ENCODE assay signal across 1 cellular context in the genomic region with DNA sequence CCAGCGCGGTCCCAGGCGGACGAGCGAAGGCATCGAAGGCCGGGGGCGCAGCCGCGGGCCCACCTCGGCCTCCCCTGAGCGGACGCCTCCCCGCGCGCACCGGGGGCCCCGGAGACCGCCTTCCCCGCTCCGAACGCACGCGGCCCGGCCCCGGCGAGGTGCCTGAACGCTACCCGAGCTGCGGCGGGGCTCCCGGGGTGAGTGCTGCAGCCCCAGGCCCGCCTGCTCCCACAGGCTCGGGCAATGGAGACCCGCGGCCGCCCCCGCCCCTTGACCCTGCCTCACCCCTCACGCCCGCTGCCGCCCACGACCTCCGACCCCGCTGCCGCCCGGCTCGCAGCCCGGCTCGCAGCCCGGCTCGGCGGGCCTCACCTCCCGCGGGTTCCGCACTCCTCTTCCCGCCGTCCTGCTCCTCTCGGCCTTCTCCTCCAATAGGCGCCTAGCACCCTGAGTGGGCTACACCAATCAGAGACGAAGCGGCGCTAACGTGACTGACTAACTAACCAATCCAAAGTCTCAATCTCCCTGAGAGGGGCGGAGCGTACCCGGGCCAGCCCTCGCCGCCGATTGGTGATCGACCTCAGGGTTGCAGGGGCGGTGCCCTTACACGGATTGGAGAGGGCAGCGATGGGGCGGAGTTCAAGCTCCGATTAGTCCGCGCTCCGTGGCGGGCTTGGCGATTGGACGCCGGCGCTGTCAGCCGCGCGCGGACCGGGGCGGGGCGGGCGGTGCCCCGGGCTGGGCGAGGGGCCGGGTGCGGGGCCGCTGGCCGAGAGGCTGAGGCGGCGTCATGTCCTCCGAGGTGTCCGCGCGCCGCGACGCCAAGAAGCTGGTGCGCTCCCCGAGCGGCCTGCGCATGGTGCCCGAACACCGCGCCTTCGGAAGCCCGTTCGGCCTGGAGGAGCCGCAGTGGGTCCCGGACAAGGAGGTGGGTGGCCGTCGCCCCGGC.
TF ChIP-seq lines count a peak whose summit lies in the region.

TSS of gene XRCC3 (minus strand) at position 400 of the 949 bp plus-strand sequence. CDS start 4,364 bp downstream, outside the sequence.
TSS of gene ZFYVE21 (plus strand) at position 759 of the 949 bp plus-strand sequence. CDS start at position 791, 32 bp downstream.

TF ChIP-seq in K562, 482 proteins besides CTCF, POLR2A, EP300 and RAD21 (continued from another document and continues in another):
- TF ChIP-seq, protein P1, sequence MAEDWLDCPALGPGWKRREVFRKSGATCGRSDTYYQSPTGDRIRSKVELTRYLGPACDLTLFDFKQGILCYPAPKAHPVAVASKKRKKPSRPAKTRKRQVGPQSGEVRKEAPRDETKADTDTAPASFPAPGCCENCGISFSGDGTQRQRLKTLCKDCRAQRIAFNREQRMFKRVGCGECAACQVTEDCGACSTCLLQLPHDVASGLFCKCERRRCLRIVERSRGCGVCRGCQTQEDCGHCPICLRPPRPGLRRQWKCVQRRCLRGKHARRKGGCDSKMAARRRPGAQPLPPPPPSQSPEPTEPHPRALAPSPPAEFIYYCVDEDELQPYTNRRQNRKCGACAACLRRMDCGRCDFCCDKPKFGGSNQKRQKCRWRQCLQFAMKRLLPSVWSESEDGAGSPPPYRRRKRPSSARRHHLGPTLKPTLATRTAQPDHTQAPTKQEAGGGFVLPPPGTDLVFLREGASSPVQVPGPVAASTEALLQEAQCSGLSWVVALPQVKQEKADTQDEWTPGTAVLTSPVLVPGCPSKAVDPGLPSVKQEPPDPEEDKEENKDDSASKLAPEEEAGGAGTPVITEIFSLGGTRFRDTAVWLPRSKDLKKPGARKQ (CRISPR knock-in tag; IDR thresholded peaks at IDR 0.05) = no peak
- TF ChIP-seq MTA3 (IDR thresholded peaks at IDR 0.05; ENCODE audit: borderline replicate concordance) = peak; percentile 58; the same call in 1 of the 2 replicates
- TF ChIP-seq DPF2 (IDR thresholded peaks at IDR 0.05) = no peak
- TF ChIP-seq ETV1 (tag; conservative IDR thresholded peaks at IDR 0.05; ENCODE audit: low read depth) = no peak
- no peak for TF ChIP-seq ZNF232 (CRISPR knock-in tag; IDR thresholded peaks at IDR 0.05)
- TF ChIP-seq KLF1 (tag; IDR thresholded peaks at IDR 0.05) = 0 out of 2 replicates have a peak, but pooled peaks have one; percentile 30
- TF ChIP-seq, protein P2, sequence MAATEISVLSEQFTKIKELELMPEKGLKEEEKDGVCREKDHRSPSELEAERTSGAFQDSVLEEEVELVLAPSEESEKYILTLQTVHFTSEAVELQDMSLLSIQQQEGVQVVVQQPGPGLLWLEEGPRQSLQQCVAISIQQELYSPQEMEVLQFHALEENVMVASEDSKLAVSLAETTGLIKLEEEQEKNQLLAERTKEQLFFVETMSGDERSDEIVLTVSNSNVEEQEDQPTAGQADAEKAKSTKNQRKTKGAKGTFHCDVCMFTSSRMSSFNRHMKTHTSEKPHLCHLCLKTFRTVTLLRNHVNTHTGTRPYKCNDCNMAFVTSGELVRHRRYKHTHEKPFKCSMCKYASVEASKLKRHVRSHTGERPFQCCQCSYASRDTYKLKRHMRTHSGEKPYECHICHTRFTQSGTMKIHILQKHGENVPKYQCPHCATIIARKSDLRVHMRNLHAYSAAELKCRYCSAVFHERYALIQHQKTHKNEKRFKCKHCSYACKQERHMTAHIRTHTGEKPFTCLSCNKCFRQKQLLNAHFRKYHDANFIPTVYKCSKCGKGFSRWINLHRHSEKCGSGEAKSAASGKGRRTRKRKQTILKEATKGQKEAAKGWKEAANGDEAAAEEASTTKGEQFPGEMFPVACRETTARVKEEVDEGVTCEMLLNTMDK (IDR thresholded peaks at IDR 0.05; ENCODE audit: borderline replicate concordance, insufficient read depth, low read depth, low read length, poor library complexity, severe bottlenecking) = no peak
- TF ChIP-seq PRPF4 (IDR thresholded peaks at IDR 0.05; ENCODE audit: insufficient read depth, low read depth, low read length, poor library complexity, severe bottlenecking) = no peak
- TF ChIP-seq ZNF717 (CRISPR knock-in tag; IDR thresholded peaks at IDR 0.05) = no peak
- TF ChIP-seq, protein P3, sequence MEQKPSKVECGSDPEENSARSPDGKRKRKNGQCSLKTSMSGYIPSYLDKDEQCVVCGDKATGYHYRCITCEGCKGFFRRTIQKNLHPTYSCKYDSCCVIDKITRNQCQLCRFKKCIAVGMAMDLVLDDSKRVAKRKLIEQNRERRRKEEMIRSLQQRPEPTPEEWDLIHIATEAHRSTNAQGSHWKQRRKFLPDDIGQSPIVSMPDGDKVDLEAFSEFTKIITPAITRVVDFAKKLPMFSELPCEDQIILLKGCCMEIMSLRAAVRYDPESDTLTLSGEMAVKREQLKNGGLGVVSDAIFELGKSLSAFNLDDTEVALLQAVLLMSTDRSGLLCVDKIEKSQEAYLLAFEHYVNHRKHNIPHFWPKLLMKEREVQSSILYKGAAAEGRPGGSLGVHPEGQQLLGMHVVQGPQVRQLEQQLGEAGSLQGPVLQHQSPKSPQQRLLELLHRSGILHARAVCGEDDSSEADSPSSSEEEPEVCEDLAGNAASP (IDR thresholded peaks at IDR 0.05) = no peak
- no peak for TF ChIP-seq FOXM1 (IDR thresholded peaks at IDR 0.05; ENCODE audit: low read depth)
- no peak for TF ChIP-seq FOXM1 (CRISPR knock-in tag; IDR thresholded peaks at IDR 0.05; ENCODE audit: low read depth)
- no peak for TF ChIP-seq MED1 (CRISPR knock-in tag; IDR thresholded peaks at IDR 0.05; ENCODE audit: borderline replicate concordance)
- no peak for TF ChIP-seq ARNT (IDR thresholded peaks at IDR 0.05)
- TF ChIP-seq, protein P4, sequence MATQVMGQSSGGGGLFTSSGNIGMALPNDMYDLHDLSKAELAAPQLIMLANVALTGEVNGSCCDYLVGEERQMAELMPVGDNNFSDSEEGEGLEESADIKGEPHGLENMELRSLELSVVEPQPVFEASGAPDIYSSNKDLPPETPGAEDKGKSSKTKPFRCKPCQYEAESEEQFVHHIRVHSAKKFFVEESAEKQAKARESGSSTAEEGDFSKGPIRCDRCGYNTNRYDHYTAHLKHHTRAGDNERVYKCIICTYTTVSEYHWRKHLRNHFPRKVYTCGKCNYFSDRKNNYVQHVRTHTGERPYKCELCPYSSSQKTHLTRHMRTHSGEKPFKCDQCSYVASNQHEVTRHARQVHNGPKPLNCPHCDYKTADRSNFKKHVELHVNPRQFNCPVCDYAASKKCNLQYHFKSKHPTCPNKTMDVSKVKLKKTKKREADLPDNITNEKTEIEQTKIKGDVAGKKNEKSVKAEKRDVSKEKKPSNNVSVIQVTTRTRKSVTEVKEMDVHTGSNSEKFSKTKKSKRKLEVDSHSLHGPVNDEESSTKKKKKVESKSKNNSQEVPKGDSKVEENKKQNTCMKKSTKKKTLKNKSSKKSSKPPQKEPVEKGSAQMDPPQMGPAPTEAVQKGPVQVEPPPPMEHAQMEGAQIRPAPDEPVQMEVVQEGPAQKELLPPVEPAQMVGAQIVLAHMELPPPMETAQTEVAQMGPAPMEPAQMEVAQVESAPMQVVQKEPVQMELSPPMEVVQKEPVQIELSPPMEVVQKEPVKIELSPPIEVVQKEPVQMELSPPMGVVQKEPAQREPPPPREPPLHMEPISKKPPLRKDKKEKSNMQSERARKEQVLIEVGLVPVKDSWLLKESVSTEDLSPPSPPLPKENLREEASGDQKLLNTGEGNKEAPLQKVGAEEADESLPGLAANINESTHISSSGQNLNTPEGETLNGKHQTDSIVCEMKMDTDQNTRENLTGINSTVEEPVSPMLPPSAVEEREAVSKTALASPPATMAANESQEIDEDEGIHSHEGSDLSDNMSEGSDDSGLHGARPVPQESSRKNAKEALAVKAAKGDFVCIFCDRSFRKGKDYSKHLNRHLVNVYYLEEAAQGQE (CRISPR knock-in tag; IDR thresholded peaks at IDR 0.05; ENCODE audit: low read depth) = no peak
- TF ChIP-seq KDM5B (IDR thresholded peaks at IDR 0.05; ENCODE audit: insufficient replicate concordance, low read depth, low read length) = no peak
- no peak for TF ChIP-seq NCOR1 (IDR thresholded peaks at IDR 0.05)
- no peak; the same call in 1 of the 2 replicates for TF ChIP-seq BHLHE40 (IDR thresholded peaks at IDR 0.05; ENCODE audit: low read length)
- TF ChIP-seq ZMIZ1 (IDR thresholded peaks at IDR 0.05; ENCODE audit: low read depth in 2 of 2, low read length in 2 of 2) = no peak
- TF ChIP-seq IRF9 (tag; IDR thresholded peaks at IDR 0.05) = no peak
- TF ChIP-seq L3MBTL2 (IDR thresholded peaks at IDR 0.05) = peak; percentile 92
- TF ChIP-seq NR2C1 (IDR thresholded peaks at IDR 0.05) = 0 out of 2 replicates have a peak, but pooled peaks have one; percentile 19
- no peak for TF ChIP-seq NR2C1 (tag; IDR thresholded peaks at IDR 0.05)
- TF ChIP-seq RBM22 (IDR thresholded peaks at IDR 0.05; ENCODE audit: low read depth, low read length, poor library complexity, severe bottlenecking) = no peak
- no peak for TF ChIP-seq ZFPM2 (CRISPR knock-in tag; IDR thresholded peaks at IDR 0.05)
- TF ChIP-seq MAX (CRISPR knock-in tag; IDR thresholded peaks at IDR 0.05) = peak; percentile 32
- TF ChIP-seq SMARCC2 (IDR thresholded peaks at IDR 0.05; ENCODE audit: low read depth) = no peak
- TF ChIP-seq ARID3A (IDR thresholded peaks at IDR 0.05; ENCODE audit: borderline replicate concordance, low read depth, low read length) = peak; percentile 16; the same call in 1 of the 2 replicates
- no peak for TF ChIP-seq THRAP3 (IDR thresholded peaks at IDR 0.05; ENCODE audit: borderline replicate concordance)
- no peak for TF ChIP-seq ZFP91 (CRISPR knock-in tag; IDR thresholded peaks at IDR 0.05)
- peak; percentile 38 for TF ChIP-seq PCBP1 (IDR thresholded peaks at IDR 0.05; ENCODE audit: low read depth, low read length, poor library complexity, severe bottlenecking)
- TF ChIP-seq, protein P5, sequence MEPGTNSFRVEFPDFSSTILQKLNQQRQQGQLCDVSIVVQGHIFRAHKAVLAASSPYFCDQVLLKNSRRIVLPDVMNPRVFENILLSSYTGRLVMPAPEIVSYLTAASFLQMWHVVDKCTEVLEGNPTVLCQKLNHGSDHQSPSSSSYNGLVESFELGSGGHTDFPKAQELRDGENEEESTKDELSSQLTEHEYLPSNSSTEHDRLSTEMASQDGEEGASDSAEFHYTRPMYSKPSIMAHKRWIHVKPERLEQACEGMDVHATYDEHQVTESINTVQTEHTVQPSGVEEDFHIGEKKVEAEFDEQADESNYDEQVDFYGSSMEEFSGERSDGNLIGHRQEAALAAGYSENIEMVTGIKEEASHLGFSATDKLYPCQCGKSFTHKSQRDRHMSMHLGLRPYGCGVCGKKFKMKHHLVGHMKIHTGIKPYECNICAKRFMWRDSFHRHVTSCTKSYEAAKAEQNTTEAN (CRISPR knock-in tag; IDR thresholded peaks at IDR 0.05) = no peak
- peak; percentile 28; the same call in 1 of the 2 replicates for TF ChIP-seq MYC (IDR thresholded peaks at IDR 0.05; ENCODE audit: low read depth, low read length)
- no peak for TF ChIP-seq MYC (CRISPR knock-in tag; IDR thresholded peaks at IDR 0.05; ENCODE audit: borderline replicate concordance, low read depth)
- TF ChIP-seq TARDBP (IDR thresholded peaks at IDR 0.05) = no peak
- peak; percentile 75; the same call in 1 of the 2 replicates for TF ChIP-seq PHF8 (IDR thresholded peaks at IDR 0.05; ENCODE audit: borderline replicate concordance, low read length)
- no peak for TF ChIP-seq TCFL5 (CRISPR knock-in tag; conservative IDR thresholded peaks at IDR 0.05)
